Comparison of ENCODE assay signal across 22 cellular contexts in genomic region chr7:134589491-134589941, GRCh38. TPM values are rescaled to one million over a fixed set of nuclear protein-coding genes. Genes with fewer than 3 reads are reported as not detected.
DNase-seq lines count a peak whose midpoint lies in the region; ATAC-seq and TF ChIP-seq lines count a peak whose summit lies in the region.
"Had no signal": no experiment of that assay in that cellular context is flagged by ENCODE, and none has a peak within 500 bp of the region (broad histone marks: within the 10 kb centered on the region; RNA-seq: fewer than 3 reads in every experiment).

No MANE protein-coding gene starts in this region.

- H3K36me3 Mint-ChIP-seq in activated CD4-positive, alpha-beta memory T cell treated with anti-CD3 and anti-CD28 coated beads, Interleukin-2, amount 10 ng/mL, durations not matched to agents 7 days and 5 days (ENCODE audit: low read depth) = no peaks in the 10 kb centered on the region

- ATAC-seq in HG03354 (IDR thresholded peaks at IDR 0.05; ENCODE audit: poor library complexity, severe bottlenecking, unreplicated experiment) = no peak
- ATAC-seq: activated naive CD4-positive, alpha-beta T cell treated with anti-CD3 and anti-CD28 coated beads, Interleukin-2, amount 50 U/mL, for 72 hours; activated T-cell treated with anti-CD3 and anti-CD28 coated beads, Interleukin-2, amount 50 U/mL, for 4 hours; GM23338; stimulated activated naive CD8-positive, alpha-beta T cell treated with anti-CD3 and anti-CD28 coated beads, Interleukin-15, Interleukin-2, amounts not matched to agents 100 U/mL and 50 U/mL, for 24 hours had no signal

- H3K9me3 Mint-ChIP-seq in activated CD4-positive, alpha-beta memory T cell treated with anti-CD3 and anti-CD28 coated beads, Interleukin-2, amount 10 ng/mL, durations not matched to agents 7 days and 5 days = no peaks in the 10 kb centered on the region

- H3K4me3 Mint-ChIP-seq in activated CD4-positive, alpha-beta memory T cell treated with anti-CD3 and anti-CD28 coated beads, Interleukin-2, amount 10 ng/mL, durations not matched to agents 7 days and 5 days = no peak overlapping the region
- H3K4me3 Mint-ChIP-seq: activated T-cell treated with anti-CD3 and anti-CD28 coated beads, Interleukin-2, amount 50 U/mL, for 4 hours; CD8-positive, alpha-beta memory T cell; GM23338 had no signal

- CTCF ChIA-PET in activated CD4-positive, alpha-beta memory T cell treated with anti-CD3 and anti-CD28 coated beads, Interleukin-2, amount 10 ng/mL, durations not matched to agents 7 days and 5 days (lab: Charles Lee) = no interaction called here

- TF ChIP-seq EP300 in Ishikawa (IDR thresholded peaks at IDR 0.05; ENCODE audit: borderline replicate concordance) = no peak

- TF ChIP-seq CTCF in astrocyte of the spinal cord (IDR thresholded peaks at IDR 0.05; ENCODE audit: low read depth, low read length) = no peak

- DNase-seq in ACHN = peak; percentile 11
- DNase-seq in astrocyte of the spinal cord (ENCODE audit: low read depth, low spot score) = peak; percentile 24
- DNase-seq in myocyte (ENCODE audit: low read depth) = peak; percentile 74
- no peak for DNase-seq in activated CD4-positive, alpha-beta memory T cell treated with anti-CD3 and anti-CD28 coated beads, Interleukin-2, amount 10 ng/mL, durations not matched to agents 7 days and 5 days
- no peak for DNase-seq in RKO (ENCODE audit: low spot score)
- DNase-seq in HCEC 1CT = no peak
- DNase-seq: activated CD4-positive, alpha-beta T cell treated with anti-CD3 and anti-CD28 coated beads, Interleukin-2, amount 50 U/mL, for 48 hours; activated T-cell treated with anti-CD3 and anti-CD28 coated beads, Interleukin-2, amount 50 U/mL, for 4 hours; CD8-positive, alpha-beta memory T cell; NCI-H2171 treated with DMSO at 0.1 percent for 48 hours; NCI-H774; Peyer's patch; stimulated activated naive CD8-positive, alpha-beta T cell treated with anti-CD3 and anti-CD28 coated beads, Interleukin-15, Interleukin-2, amounts not matched to agents 100 U/mL and 50 U/mL, for 24 hours; SW 1271 had no signal

- TF ChIP-seq RAD21 in Ishikawa (IDR thresholded peaks at IDR 0.05; ENCODE audit: low read depth) = no peak

- H3K27me3 Mint-ChIP-seq in activated CD4-positive, alpha-beta memory T cell treated with anti-CD3 and anti-CD28 coated beads, Interleukin-2, amount 10 ng/mL, durations not matched to agents 7 days and 5 days = peaks cover 5% of the 10 kb centered on the region

- in situ Hi-C loops in ACHN (cut with HindIII; ENCODE audit: low pct_ligation_motif_present, low pct_unique_long_range_greater_than_20kb, low sequenced_read_pairs) (no loop called here), astrocyte of the spinal cord (cut with HindIII; ENCODE audit: low sequenced_read_pairs) (no loop called here)

- no peak overlapping the region for H3K27ac Mint-ChIP-seq in activated CD4-positive, alpha-beta memory T cell treated with anti-CD3 and anti-CD28 coated beads, Interleukin-2, amount 10 ng/mL, durations not matched to agents 7 days and 5 days
- H3K27ac Mint-ChIP-seq: activated naive CD4-positive, alpha-beta T cell treated with anti-CD3 and anti-CD28 coated beads, Interleukin-2, amount 50 U/mL, for 72 hours; CD8-positive, alpha-beta memory T cell; GM23338 had no signal

- POLR2A ChIA-PET in activated CD4-positive, alpha-beta memory T cell treated with anti-CD3 and anti-CD28 coated beads, Interleukin-2, amount 10 ng/mL, durations not matched to agents 7 days and 5 days (lab: Charles Lee) = no interaction called here

- H3K4me3 ChIP-seq in astrocyte of the spinal cord (ENCODE audit: low read depth, low read length) = no peak overlapping the region
- H3K4me3 ChIP-seq: GM23338, hepatocyte, Peyer's patch, right atrium auricular region had no signal

- H3K4me1 Mint-ChIP-seq in activated CD4-positive, alpha-beta memory T cell treated with anti-CD3 and anti-CD28 coated beads, Interleukin-2, amount 10 ng/mL, durations not matched to agents 7 days and 5 days = no peaks in the 10 kb centered on the region
- H3K4me1 Mint-ChIP-seq: CD8-positive, alpha-beta memory T cell; GM23338 had no signal

TF ChIP-seq in Ishikawa, 13 proteins besides CTCF, POLR2A, EP300 and RAD21:
- TF ChIP-seq NFIC (IDR thresholded peaks at IDR 0.05) (no peak), TCF12 (IDR thresholded peaks at IDR 0.05; ENCODE audit: low read depth) (0 out of 2 replicates have a peak, but pooled peaks have one; percentile 25)

RNA-seq across cellular contexts. Expression of gene AKR1B15, which starts 40.6 kb away (rescaled TPM):
- total RNA-seq in myocyte = 1.2 and 1.8 TPM in 2 replicates
- 0.19 TPM for polyA plus RNA-seq in myocyte (2012)
- total RNA-seq in activated CD4-positive, alpha-beta memory T cell treated with anti-CD3 and anti-CD28 coated beads, Interleukin-2, amount 10 ng/mL, durations not matched to agents 7 days and 5 days = not detected
- total RNA-seq: activated naive CD4-positive, alpha-beta T cell treated with anti-CD3 and anti-CD28 coated beads, Interleukin-2, amount 50 U/mL, for 72 hours; activated T-cell treated with anti-CD3 and anti-CD28 coated beads, Interleukin-2, amount 50 U/mL, for 4 hours; CD8-positive, alpha-beta memory T cell; GM23338; kidney epithelial cell; urinary bladder had no signal
- polyA plus RNA-seq: CD8-positive, alpha-beta memory T cell; GM23338 had no signal

RNA-seq across cellular contexts. Expression of gene BPGM, which starts 57.1 kb away (rescaled TPM):
- 34.0 and 45.0 TPM in 2 replicates for total RNA-seq in myocyte
- polyA plus RNA-seq in myocyte (2012) = 43.4 TPM
- 10 to 100 TPM; 27.3 to 29.3 TPM for total RNA-seq in activated CD4-positive, alpha-beta memory T cell treated with anti-CD3 and anti-CD28 coated beads, Interleukin-2, amount 10 ng/mL, durations not matched to agents 7 days and 5 days

Comparison
In these comparisons a context has a peak if more than half of its experiments do, and no peak if none do; other contexts are left out.
1. DNase-seq: peak in ACHN (single experiment), astrocyte of the spinal cord (single experiment) and myocyte (single experiment); none in activated CD4-positive, alpha-beta memory T cell treated with anti-CD3 and anti-CD28 coated beads, Interleukin-2, amount 10 ng/mL, durations not matched to agents 7 days and 5 days (single experiment), RKO (single experiment) and HCEC 1CT (single experiment).